In the genomic region with DNA sequence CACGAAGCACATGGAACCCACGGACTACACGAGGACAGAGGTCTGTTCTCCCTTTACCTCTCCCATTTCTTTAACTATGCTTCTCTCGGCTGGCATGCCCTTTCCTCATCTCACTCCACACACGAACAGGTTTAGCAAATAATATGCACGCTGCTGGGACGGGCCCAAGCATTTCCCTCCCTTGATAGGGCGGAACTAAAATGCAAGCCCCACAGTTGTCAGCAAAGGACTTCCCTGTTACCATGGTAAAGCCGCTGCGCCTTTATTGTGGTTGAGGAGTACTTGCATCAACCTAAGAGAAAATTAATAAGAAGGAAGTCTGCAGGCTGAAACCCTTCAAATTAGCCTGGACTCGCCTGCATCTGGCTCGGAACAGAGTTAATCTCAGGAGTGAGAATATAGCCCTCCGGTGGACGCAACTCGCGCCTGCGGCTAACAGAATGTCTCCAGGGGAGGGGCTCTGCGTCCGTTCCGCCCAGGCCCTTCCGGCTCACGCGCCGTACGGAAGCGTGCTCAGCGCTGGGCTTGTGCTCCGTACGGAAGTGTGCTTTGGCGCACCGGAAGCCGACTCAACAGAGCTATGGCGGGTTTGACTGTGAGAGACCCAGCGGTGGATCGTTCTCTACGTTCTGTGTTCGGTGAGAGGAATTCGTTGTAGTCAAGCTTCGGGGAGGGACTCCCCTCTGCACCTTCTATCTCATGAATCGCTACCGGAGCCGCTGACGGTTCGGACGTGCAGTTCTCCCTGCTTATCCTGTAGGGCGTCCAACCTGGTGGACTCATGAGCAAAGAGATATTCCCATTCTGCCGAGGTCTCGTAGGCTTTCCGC, we compare ENCODE assay signal across 1 cellular context.
TF ChIP-seq lines count a peak whose summit lies in the region.

A gene with protein sequence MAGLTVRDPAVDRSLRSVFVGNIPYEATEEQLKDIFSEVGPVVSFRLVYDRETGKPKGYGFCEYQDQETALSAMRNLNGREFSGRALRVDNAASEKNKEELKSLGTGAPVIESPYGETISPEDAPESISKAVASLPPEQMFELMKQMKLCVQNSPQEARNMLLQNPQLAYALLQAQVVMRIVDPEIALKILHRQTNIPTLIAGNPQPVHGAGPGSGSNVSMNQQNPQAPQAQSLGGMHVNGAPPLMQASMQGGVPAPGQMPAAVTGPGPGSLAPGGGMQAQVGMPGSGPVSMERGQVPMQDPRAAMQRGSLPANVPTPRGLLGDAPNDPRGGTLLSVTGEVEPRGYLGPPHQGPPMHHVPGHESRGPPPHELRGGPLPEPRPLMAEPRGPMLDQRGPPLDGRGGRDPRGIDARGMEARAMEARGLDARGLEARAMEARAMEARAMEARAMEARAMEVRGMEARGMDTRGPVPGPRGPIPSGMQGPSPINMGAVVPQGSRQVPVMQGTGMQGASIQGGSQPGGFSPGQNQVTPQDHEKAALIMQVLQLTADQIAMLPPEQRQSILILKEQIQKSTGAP (plus strand): TSS at position 555 of the 830 bp plus-strand sequence. CDS start 26 bp downstream, at position 581.

TF ChIP-seq in K562, 482 proteins besides CTCF, POLR2A, EP300 and RAD21 (continued from another document and continues in another):
- TF ChIP-seq, protein P1, sequence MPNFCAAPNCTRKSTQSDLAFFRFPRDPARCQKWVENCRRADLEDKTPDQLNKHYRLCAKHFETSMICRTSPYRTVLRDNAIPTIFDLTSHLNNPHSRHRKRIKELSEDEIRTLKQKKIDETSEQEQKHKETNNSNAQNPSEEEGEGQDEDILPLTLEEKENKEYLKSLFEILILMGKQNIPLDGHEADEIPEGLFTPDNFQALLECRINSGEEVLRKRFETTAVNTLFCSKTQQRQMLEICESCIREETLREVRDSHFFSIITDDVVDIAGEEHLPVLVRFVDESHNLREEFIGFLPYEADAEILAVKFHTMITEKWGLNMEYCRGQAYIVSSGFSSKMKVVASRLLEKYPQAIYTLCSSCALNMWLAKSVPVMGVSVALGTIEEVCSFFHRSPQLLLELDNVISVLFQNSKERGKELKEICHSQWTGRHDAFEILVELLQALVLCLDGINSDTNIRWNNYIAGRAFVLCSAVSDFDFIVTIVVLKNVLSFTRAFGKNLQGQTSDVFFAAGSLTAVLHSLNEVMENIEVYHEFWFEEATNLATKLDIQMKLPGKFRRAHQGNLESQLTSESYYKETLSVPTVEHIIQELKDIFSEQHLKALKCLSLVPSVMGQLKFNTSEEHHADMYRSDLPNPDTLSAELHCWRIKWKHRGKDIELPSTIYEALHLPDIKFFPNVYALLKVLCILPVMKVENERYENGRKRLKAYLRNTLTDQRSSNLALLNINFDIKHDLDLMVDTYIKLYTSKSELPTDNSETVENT (CRISPR knock-in tag; IDR thresholded peaks at IDR 0.05) = no peak
- TF ChIP-seq MAZ (CRISPR knock-in tag; conservative IDR thresholded peaks at IDR 0.05 in 1 of 2, IDR thresholded peaks at IDR 0.05 in 1 of 2) = peak; percentile 42 to 68; a peak in 2 of 4 replicates
- no peak for TF ChIP-seq CHD4 (IDR thresholded peaks at IDR 0.05; ENCODE audit: insufficient read depth, insufficient replicate concordance, low read depth, low read length, poor library complexity, severe bottlenecking)
- TF ChIP-seq CTBP1 (IDR thresholded peaks at IDR 0.05; ENCODE audit: borderline replicate concordance) = no peak
- TF ChIP-seq ZNF699 (CRISPR knock-in tag; IDR thresholded peaks at IDR 0.05; ENCODE audit: insufficient replicate concordance) = no peak
- TF ChIP-seq, protein P2, sequence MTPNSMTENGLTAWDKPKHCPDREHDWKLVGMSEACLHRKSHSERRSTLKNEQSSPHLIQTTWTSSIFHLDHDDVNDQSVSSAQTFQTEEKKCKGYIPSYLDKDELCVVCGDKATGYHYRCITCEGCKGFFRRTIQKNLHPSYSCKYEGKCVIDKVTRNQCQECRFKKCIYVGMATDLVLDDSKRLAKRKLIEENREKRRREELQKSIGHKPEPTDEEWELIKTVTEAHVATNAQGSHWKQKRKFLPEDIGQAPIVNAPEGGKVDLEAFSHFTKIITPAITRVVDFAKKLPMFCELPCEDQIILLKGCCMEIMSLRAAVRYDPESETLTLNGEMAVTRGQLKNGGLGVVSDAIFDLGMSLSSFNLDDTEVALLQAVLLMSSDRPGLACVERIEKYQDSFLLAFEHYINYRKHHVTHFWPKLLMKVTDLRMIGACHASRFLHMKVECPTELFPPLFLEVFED (CRISPR knock-in tag; conservative IDR thresholded peaks at IDR 0.05) = no peak
- TF ChIP-seq ZSCAN29 (IDR thresholded peaks at IDR 0.05) = no peak
- no peak for TF ChIP-seq ZNF586 (CRISPR knock-in tag; conservative IDR thresholded peaks at IDR 0.05)
- TF ChIP-seq, protein P3, sequence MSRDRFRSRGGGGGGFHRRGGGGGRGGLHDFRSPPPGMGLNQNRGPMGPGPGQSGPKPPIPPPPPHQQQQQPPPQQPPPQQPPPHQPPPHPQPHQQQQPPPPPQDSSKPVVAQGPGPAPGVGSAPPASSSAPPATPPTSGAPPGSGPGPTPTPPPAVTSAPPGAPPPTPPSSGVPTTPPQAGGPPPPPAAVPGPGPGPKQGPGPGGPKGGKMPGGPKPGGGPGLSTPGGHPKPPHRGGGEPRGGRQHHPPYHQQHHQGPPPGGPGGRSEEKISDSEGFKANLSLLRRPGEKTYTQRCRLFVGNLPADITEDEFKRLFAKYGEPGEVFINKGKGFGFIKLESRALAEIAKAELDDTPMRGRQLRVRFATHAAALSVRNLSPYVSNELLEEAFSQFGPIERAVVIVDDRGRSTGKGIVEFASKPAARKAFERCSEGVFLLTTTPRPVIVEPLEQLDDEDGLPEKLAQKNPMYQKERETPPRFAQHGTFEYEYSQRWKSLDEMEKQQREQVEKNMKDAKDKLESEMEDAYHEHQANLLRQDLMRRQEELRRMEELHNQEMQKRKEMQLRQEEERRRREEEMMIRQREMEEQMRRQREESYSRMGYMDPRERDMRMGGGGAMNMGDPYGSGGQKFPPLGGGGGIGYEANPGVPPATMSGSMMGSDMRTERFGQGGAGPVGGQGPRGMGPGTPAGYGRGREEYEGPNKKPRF (IDR thresholded peaks at IDR 0.05; ENCODE audit: low read depth, low read length) = no peak
- no peak for TF ChIP-seq MAFK (IDR thresholded peaks at IDR 0.05; ENCODE audit: low read length)
- no peak for TF ChIP-seq ATF1 (CRISPR knock-in tag; IDR thresholded peaks at IDR 0.05)
- TF ChIP-seq ATF1 (tag; IDR thresholded peaks at IDR 0.05) = peak; percentile 50
- no peak for TF ChIP-seq MEF2D (tag; conservative IDR thresholded peaks at IDR 0.05; ENCODE audit: low read depth)
- no peak for TF ChIP-seq POLR2B (IDR thresholded peaks at IDR 0.05; ENCODE audit: low read depth, partially characterized antibody)
- TF ChIP-seq, protein P4, sequence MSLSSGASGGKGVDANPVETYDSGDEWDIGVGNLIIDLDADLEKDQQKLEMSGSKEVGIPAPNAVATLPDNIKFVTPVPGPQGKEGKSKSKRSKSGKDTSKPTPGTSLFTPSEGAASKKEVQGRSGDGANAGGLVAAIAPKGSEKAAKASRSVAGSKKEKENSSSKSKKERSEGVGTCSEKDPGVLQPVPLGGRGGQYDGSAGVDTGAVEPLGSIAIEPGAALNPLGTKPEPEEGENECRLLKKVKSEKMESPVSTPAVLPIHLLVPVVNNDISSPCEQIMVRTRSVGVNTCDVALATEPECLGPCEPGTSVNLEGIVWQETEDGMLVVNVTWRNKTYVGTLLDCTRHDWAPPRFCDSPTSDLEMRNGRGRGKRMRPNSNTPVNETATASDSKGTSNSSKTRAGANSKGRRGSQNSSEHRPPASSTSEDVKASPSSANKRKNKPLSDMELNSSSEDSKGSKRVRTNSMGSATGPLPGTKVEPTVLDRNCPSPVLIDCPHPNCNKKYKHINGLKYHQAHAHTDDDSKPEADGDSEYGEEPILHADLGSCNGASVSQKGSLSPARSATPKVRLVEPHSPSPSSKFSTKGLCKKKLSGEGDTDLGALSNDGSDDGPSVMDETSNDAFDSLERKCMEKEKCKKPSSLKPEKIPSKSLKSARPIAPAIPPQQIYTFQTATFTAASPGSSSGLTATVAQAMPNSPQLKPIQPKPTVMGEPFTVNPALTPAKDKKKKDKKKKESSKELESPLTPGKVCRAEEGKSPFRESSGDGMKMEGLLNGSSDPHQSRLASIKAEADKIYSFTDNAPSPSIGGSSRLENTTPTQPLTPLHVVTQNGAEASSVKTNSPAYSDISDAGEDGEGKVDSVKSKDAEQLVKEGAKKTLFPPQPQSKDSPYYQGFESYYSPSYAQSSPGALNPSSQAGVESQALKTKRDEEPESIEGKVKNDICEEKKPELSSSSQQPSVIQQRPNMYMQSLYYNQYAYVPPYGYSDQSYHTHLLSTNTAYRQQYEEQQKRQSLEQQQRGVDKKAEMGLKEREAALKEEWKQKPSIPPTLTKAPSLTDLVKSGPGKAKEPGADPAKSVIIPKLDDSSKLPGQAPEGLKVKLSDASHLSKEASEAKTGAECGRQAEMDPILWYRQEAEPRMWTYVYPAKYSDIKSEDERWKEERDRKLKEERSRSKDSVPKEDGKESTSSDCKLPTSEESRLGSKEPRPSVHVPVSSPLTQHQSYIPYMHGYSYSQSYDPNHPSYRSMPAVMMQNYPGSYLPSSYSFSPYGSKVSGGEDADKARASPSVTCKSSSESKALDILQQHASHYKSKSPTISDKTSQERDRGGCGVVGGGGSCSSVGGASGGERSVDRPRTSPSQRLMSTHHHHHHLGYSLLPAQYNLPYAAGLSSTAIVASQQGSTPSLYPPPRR (CRISPR knock-in tag; IDR thresholded peaks at IDR 0.05; ENCODE audit: borderline replicate concordance) = no peak
- no peak for TF ChIP-seq SRSF1 (IDR thresholded peaks at IDR 0.05; ENCODE audit: low read depth, low read length)
- TF ChIP-seq, protein P5, sequence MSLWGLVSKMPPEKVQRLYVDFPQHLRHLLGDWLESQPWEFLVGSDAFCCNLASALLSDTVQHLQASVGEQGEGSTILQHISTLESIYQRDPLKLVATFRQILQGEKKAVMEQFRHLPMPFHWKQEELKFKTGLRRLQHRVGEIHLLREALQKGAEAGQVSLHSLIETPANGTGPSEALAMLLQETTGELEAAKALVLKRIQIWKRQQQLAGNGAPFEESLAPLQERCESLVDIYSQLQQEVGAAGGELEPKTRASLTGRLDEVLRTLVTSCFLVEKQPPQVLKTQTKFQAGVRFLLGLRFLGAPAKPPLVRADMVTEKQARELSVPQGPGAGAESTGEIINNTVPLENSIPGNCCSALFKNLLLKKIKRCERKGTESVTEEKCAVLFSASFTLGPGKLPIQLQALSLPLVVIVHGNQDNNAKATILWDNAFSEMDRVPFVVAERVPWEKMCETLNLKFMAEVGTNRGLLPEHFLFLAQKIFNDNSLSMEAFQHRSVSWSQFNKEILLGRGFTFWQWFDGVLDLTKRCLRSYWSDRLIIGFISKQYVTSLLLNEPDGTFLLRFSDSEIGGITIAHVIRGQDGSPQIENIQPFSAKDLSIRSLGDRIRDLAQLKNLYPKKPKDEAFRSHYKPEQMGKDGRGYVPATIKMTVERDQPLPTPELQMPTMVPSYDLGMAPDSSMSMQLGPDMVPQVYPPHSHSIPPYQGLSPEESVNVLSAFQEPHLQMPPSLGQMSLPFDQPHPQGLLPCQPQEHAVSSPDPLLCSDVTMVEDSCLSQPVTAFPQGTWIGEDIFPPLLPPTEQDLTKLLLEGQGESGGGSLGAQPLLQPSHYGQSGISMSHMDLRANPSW (CRISPR knock-in tag; IDR thresholded peaks at IDR 0.05) = no peak
- no peak for TF ChIP-seq SIN3A (IDR thresholded peaks at IDR 0.05; ENCODE audit: borderline replicate concordance in 2 of 2, control insufficient read depth in 1 of 2, low read depth in 2 of 2, low read length in 2 of 2)
- no peak for TF ChIP-seq MIER1 (IDR thresholded peaks at IDR 0.05; ENCODE audit: low read depth)
- TF ChIP-seq, protein P6, sequence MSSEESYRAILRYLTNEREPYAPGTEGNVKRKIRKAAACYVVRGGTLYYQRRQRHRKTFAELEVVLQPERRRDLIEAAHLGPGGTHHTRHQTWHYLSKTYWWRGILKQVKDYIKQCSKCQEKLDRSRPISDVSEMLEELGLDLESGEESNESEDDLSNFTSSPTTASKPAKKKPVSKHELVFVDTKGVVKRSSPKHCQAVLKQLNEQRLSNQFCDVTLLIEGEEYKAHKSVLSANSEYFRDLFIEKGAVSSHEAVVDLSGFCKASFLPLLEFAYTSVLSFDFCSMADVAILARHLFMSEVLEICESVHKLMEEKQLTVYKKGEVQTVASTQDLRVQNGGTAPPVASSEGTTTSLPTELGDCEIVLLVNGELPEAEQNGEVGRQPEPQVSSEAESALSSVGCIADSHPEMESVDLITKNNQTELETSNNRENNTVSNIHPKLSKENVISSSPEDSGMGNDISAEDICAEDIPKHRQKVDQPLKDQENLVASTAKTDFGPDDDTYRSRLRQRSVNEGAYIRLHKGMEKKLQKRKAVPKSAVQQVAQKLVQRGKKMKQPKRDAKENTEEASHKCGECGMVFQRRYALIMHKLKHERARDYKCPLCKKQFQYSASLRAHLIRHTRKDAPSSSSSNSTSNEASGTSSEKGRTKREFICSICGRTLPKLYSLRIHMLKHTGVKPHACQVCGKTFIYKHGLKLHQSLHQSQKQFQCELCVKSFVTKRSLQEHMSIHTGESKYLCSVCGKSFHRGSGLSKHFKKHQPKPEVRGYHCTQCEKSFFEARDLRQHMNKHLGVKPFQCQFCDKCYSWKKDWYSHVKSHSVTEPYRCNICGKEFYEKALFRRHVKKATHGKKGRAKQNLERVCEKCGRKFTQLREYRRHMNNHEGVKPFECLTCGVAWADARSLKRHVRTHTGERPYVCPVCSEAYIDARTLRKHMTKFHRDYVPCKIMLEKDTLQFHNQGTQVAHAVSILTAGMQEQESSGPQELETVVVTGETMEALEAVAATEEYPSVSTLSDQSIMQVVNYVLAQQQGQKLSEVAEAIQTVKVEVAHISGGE (CRISPR knock-in tag; IDR thresholded peaks at IDR 0.05) = peak; percentile 90 to 97 (median 92); a peak in 5 of 6 replicates
- no peak for TF ChIP-seq MCM2 (IDR thresholded peaks at IDR 0.05; ENCODE audit: low read depth)
- no peak for TF ChIP-seq RBM22 (IDR thresholded peaks at IDR 0.05; ENCODE audit: low read depth, low read length, poor library complexity, severe bottlenecking)
- TF ChIP-seq, protein P7, sequence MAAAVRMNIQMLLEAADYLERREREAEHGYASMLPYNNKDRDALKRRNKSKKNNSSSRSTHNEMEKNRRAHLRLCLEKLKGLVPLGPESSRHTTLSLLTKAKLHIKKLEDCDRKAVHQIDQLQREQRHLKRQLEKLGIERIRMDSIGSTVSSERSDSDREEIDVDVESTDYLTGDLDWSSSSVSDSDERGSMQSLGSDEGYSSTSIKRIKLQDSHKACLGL (CRISPR knock-in tag; IDR thresholded peaks at IDR 0.05; ENCODE audit: borderline replicate concordance, poor library complexity, severe bottlenecking) = no peak
- TF ChIP-seq SAP30 (IDR thresholded peaks at IDR 0.05; ENCODE audit: borderline replicate concordance, insufficient read depth, low read depth, low read length, poor library complexity, severe bottlenecking) = peak; percentile 30
- TF ChIP-seq, protein P8, sequence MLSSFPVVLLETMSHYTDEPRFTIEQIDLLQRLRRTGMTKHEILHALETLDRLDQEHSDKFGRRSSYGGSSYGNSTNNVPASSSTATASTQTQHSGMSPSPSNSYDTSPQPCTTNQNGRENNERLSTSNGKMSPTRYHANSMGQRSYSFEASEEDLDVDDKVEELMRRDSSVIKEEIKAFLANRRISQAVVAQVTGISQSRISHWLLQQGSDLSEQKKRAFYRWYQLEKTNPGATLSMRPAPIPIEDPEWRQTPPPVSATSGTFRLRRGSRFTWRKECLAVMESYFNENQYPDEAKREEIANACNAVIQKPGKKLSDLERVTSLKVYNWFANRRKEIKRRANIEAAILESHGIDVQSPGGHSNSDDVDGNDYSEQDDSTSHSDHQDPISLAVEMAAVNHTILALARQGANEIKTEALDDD (IDR thresholded peaks at IDR 0.05) = no peak
- TF ChIP-seq NELFE (IDR thresholded peaks at IDR 0.05; ENCODE audit: insufficient read depth, insufficient read length) = no peak
- no peak for TF ChIP-seq ZNF561 (CRISPR knock-in tag; conservative IDR thresholded peaks at IDR 0.05)
- TF ChIP-seq RBM39 (optimal IDR thresholded peaks at IDR 0.05; ENCODE audit: low read depth, low read length) = no peak
